In the genomic region with DNA sequence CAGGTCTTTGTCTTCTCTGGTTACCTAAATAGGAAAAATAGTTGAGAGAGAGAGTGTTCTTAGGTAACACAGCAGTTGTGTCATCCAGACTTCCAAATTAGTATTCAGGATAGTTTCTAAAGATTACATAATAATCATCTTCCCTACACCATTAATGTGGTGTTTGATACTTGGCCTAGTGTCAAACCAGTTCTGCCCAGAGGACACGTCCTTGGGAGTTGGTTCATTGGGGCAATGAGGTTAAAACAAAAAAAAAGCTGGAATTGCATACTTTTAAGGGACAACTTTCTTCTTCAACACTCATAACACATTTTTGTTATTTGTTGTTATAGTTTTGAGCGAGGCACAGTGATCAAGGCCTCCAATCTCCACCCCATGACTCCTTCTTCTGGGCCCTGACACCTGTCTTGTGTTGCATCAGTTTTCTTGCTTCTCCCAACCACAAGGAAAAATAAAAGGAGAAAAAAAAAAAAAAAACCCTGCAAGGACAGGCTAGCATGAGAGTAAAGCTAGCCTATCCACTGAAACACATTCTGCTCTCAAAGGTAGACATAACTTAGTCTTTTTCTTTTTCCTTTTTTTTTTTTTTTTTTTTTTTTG, we compare ENCODE assay signal across 12 cellular contexts. TPM values are rescaled to one million over a fixed set of nuclear protein-coding genes. Genes with fewer than 3 reads are reported as not detected.
DNase-seq lines count a peak whose midpoint lies in the region; ATAC-seq, FAIRE-seq and TF ChIP-seq lines count a peak whose summit lies in the region.
"Had no signal": no experiment of that assay in that cellular context is flagged by ENCODE, and none has a peak within 500 bp of the region (broad histone marks: within the 10 kb centered on the region; RNA-seq: fewer than 3 reads in every experiment).

No MANE protein-coding gene starts in this region.

- TF ChIP-seq CTCF in Peyer's patch (IDR thresholded peaks at IDR 0.05) = no peak
- no peak for TF ChIP-seq CTCF in endothelial cell of umbilical vein (IDR thresholded peaks at IDR 0.05; ENCODE audit: extremely low read depth in 1 of 2, insufficient read depth in 1 of 2, low read depth in 1 of 2, low read length in 2 of 2)
- TF ChIP-seq CTCF in psoas muscle (IDR thresholded peaks at IDR 0.05) = no peak

- H3K4me2 ChIP-seq in endothelial cell of umbilical vein (ENCODE audit: insufficient read depth, low read length) = no peak overlapping the region

- dilution Hi-C loops in endothelial cell of umbilical vein (cut with MboI; ENCODE audit: extremely low pct_ligation_motif_present, low sequenced_read_pairs) = no loop called here

- peaks cover 36% of the 10 kb centered on the region for H3K4me1 ChIP-seq in ACC112 (ENCODE audit: control insufficient read depth, insufficient read depth, low read length, unreplicated experiment)
- H3K4me1 ChIP-seq in Peyer's patch = peaks cover 0 to 36% (median 5%) of the 10 kb centered on the region in 4 donors
- peaks cover 30% of the 10 kb centered on the region for H3K4me1 ChIP-seq in endothelial cell of umbilical vein (ENCODE audit: control insufficient read depth, extremely low read depth, insufficient read depth, low read length)
- peaks cover 23% of the 10 kb centered on the region for H3K4me1 ChIP-seq in psoas muscle

- DNase-seq in Peyer's patch = no peak
- no peak for DNase-seq in endothelial cell of umbilical vein (ENCODE audit: low read depth, low spot score)
- DNase-seq in psoas muscle = no peak
- DNase-seq in cerebellar nuclear complex (lab: John Stamatoyannopoulos, UW) = no peak
- DNase-seq in AML-193 (lab: John Stamatoyannopoulos, UW) = no peak
- DNase-seq: activated effector memory CD4-positive, alpha-beta T cell treated with anti-CD3 and anti-CD28 coated beads, Interleukin-2, amount 50 U/mL, for 16 hours; H7; WERI-Rb-1 had no signal

- H3K27me3 ChIP-seq in ACC112 (ENCODE audit: insufficient read depth, low read length) = no peaks in the 10 kb centered on the region
- no peaks in the 10 kb centered on the region for H3K27me3 ChIP-seq in Peyer's patch
- no peaks in the 10 kb centered on the region for H3K27me3 ChIP-seq in endothelial cell of umbilical vein (ENCODE audit: control insufficient read depth in 2 of 2, insufficient read depth in 2 of 2, low read length in 2 of 2)
- H3K27me3 ChIP-seq in psoas muscle (ENCODE audit: insufficient read depth in 3 of 3, low read length in 2 of 3) = no peaks in the 10 kb centered on the region

- H3K9me1 ChIP-seq in endothelial cell of umbilical vein (replicated peaks; ENCODE audit: control insufficient read depth, extremely low read depth, insufficient read depth, low read length) = no peaks in the 10 kb centered on the region

- H2AFZ ChIP-seq in ACC112 (ENCODE audit: low read length, unreplicated experiment) = no peak overlapping the region
- no peak overlapping the region for H2AFZ ChIP-seq in endothelial cell of umbilical vein (ENCODE audit: low read depth, low read length)

- no peak overlapping the region for H3K9ac ChIP-seq in endothelial cell of umbilical vein (replicated peaks; ENCODE audit: extremely low read depth, insufficient read depth, low read length)

- BruUV-seq in endothelial cell of umbilical vein (replicated peaks; lab: Mats Ljungman, UMichigan) = no TSS peak

- no peak overlapping the region for H3K4me3 ChIP-seq in ACC112 (ENCODE audit: low read depth, low read length)
- no peak overlapping the region for H3K4me3 ChIP-seq in Peyer's patch
- no peak overlapping the region for H3K4me3 ChIP-seq in endothelial cell of umbilical vein (replicated peaks in 1 of 3; ENCODE audit: insufficient read depth in 1 of 3, low read depth in 1 of 3, low read length in 3 of 3)
- H3K4me3 ChIP-seq in psoas muscle = no peak overlapping the region

- H3K79me2 ChIP-seq in ACC112 (ENCODE audit: control insufficient read depth, insufficient read depth, low read length, unreplicated experiment) (no peaks in the 10 kb centered on the region), endothelial cell of umbilical vein (ENCODE audit: control insufficient read depth, insufficient read depth, low read length) (no peaks in the 10 kb centered on the region)

- intact Hi-C loops in endothelial cell of umbilical vein (cut with micrococcal nuclease) (loop anchor here (2.0 to 5.0 kb wide), 2 partner anchors 94 to 368 kb away; no protein-coding TSS in a partner anchor), psoas muscle (cut with DNase I) (loop anchor here in 1 of 2 donors (10.0 kb wide), 1 partner anchor 236 kb away; the partner anchor contains the start of gene SFR1)

- WGBS in psoas muscle, 3 donors = 82 to 86% (median 84%) methylated on average over 2 of the region's 2 CpGs

- POLR2A ChIA-PET in endothelial cell of umbilical vein (lab: Charles Lee) = no interaction called here

- TF ChIP-seq POLR2A in Peyer's patch (IDR thresholded peaks at IDR 0.05) (no peak), endothelial cell of umbilical vein (IDR thresholded peaks at IDR 0.05; ENCODE audit: low read depth, low read length) (no peak)

- H3K36me3 ChIP-seq in ACC112 (ENCODE audit: insufficient read depth, low read length) (peaks cover 5% of the 10 kb centered on the region; the same call in 1 of the 2 replicates), Peyer's patch (peaks cover 0 to 25% (median 0%) of the 10 kb centered on the region in 3 donors), endothelial cell of umbilical vein (ENCODE audit: control insufficient read depth in 2 of 2, extremely low read depth in 1 of 2, insufficient read depth in 2 of 2, low read length in 2 of 2) (peaks cover 0 to 3% of the 10 kb centered on the region in 2 experiments), psoas muscle (ENCODE audit: insufficient read depth in 1 of 2, low read depth in 1 of 2) (peaks cover 6 to 39% of the 10 kb centered on the region in 2 donors)
- H3K36me3 ChIP-seq: WERI-Rb-1 had no signal

- H3K27ac ChIP-seq in ACC112 (ENCODE audit: low read depth, low read length) (peak overlapping the region; percentile 23), Peyer's patch (peak overlapping the region in 3 of 4 donors; percentile 33 to 81 (median 79)), endothelial cell of umbilical vein (ENCODE audit: insufficient read depth, low read depth, low read length) (peak overlapping the region; percentile 33), psoas muscle (peak overlapping the region; percentile 78)
- H3K27ac ChIP-seq: WERI-Rb-1 had no signal

- H4K20me1 ChIP-seq in endothelial cell of umbilical vein (replicated peaks; ENCODE audit: control insufficient read depth, extremely low read depth, insufficient read depth, low read length) = no peaks in the 10 kb centered on the region

- FAIRE-seq in endothelial cell of umbilical vein (lab: Jason Lieb, UNC) = no peak
- FAIRE-seq: D721Med had no signal

- CTCF ChIA-PET in endothelial cell of umbilical vein (lab: Charles Lee) = interaction anchor here (1.3 to 2.3 kb wide), 5 partner anchors 12 to 232 kb away, joined by 3 to 22 read pairs (median 3); partner anchors contain the start of gene SFR1

- H3K9me3 ChIP-seq in Peyer's patch (no peaks in the 10 kb centered on the region), endothelial cell of umbilical vein (replicated peaks; ENCODE audit: control insufficient read depth, insufficient read depth, low read length) (no peaks in the 10 kb centered on the region), psoas muscle (no peaks in the 10 kb centered on the region)

- ATAC-seq in psoas muscle = no peak
- no peak for ATAC-seq in HG03469 (IDR thresholded peaks at IDR 0.05; ENCODE audit: unreplicated experiment)
- no peak for ATAC-seq in GM19395 (IDR thresholded peaks at IDR 0.05; ENCODE audit: unreplicated experiment)

TF ChIP-seq in endothelial cell of umbilical vein, 7 proteins besides CTCF, POLR2A, EP300 and RAD21:
- TF ChIP-seq EZH2 (IDR thresholded peaks at IDR 0.05; ENCODE audit: borderline replicate concordance, low read depth, low read length, severe bottlenecking) (no peak), POLR2AphosphoS5 (IDR thresholded peaks at IDR 0.05; ENCODE audit: insufficient read depth, low read depth, low read length) (no peak), JUN (IDR thresholded peaks at IDR 0.05; ENCODE audit: borderline replicate concordance, insufficient read depth, insufficient read length, low read depth) (no peak), GATA2 (IDR thresholded peaks at IDR 0.05; ENCODE audit: insufficient read depth, insufficient read length, low read depth, low read length) (no peak), FOS (IDR thresholded peaks at IDR 0.05; ENCODE audit: borderline replicate concordance, insufficient read depth, low read length) (no peak), MYC (IDR thresholded peaks at IDR 0.05; ENCODE audit: low read depth, low read length) (no peak)
- TF ChIP-seq, protein P1, sequence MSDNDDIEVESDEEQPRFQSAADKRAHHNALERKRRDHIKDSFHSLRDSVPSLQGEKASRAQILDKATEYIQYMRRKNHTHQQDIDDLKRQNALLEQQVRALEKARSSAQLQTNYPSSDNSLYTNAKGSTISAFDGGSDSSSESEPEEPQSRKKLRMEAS (IDR thresholded peaks at IDR 0.05; ENCODE audit: insufficient read depth, insufficient read length) = no peak

RNA-seq across cellular contexts. Expression of gene STN1, which starts 28.8 kb away (rescaled TPM):
- total RNA-seq in Peyer's patch (10 to 100 TPM in 3 of 4 donors, 1 to 10 TPM in 1; 9.5 to 37.1 (median 18.5) TPM), endothelial cell of umbilical vein (12.7 and 15.3 TPM in 2 replicates), psoas muscle (10 to 100 TPM; 15.4 to 22.7 (median 18.8) TPM)
- polyA plus RNA-seq in endothelial cell of umbilical vein (9.1 and 10.8 TPM in 2 replicates), psoas muscle (10 to 100 TPM; 15.3 to 19.8 (median 15.9) TPM)
- polyA plus RNA-seq in endothelial cell of umbilical vein (2011; cell fraction: cytosol; rRNA removed) = 15.1 and 15.3 TPM in 2 replicates
- 8.0 and 9.4 TPM in 2 replicates for polyA plus RNA-seq in endothelial cell of umbilical vein (2011; cell fraction: nucleus; rRNA removed)
- 16.8 and 19.5 TPM in 2 replicates for polyA plus RNA-seq in endothelial cell of umbilical vein (2012)
- polyA minus RNA-seq in endothelial cell of umbilical vein = 9.9 and 13.8 TPM in 2 replicates
- polyA minus RNA-seq in endothelial cell of umbilical vein (2011; cell fraction: cytosol; rRNA and poly(A)+ RNA removed) = 3.2 TPM
- 3.5 and 3.7 TPM in 2 replicates for polyA minus RNA-seq in endothelial cell of umbilical vein (2011; cell fraction: nucleus; rRNA and poly(A)+ RNA removed)

RNA-seq across cellular contexts. Expression of gene SH3PXD2A, which starts 33.8 kb away (rescaled TPM):
- total RNA-seq in Peyer's patch (10 to 100 TPM; 12.1 to 68.5 (median 21.7) TPM), endothelial cell of umbilical vein (5.1 and 6.6 TPM in 2 replicates), psoas muscle (10 to 100 TPM; 10.6 to 57.7 (median 31.4) TPM)
- polyA plus RNA-seq in endothelial cell of umbilical vein (1.3 and 1.4 TPM in 2 replicates), psoas muscle (1 to 10 TPM; 3.0 to 5.9 (median 4.1) TPM)
- 1.4 and 1.7 TPM in 2 replicates for polyA plus RNA-seq in endothelial cell of umbilical vein (2011; cell fraction: cytosol; rRNA removed)
- polyA plus RNA-seq in endothelial cell of umbilical vein (2011; cell fraction: nucleus; rRNA removed) = 4.3 and 4.8 TPM in 2 replicates
- 5.7 and 6.1 TPM in 2 replicates for polyA plus RNA-seq in endothelial cell of umbilical vein (2012)
- polyA minus RNA-seq in endothelial cell of umbilical vein = 3.3 and 3.7 TPM in 2 replicates
- polyA minus RNA-seq in endothelial cell of umbilical vein (2011; cell fraction: cytosol; rRNA and poly(A)+ RNA removed) = 12.9 TPM
- polyA minus RNA-seq in endothelial cell of umbilical vein (2011; cell fraction: nucleus; rRNA and poly(A)+ RNA removed) = 3.1 and 3.5 TPM in 2 replicates

Comparison
In these comparisons a context has a peak if more than half of its experiments do, and no peak if none do; other contexts are left out.
1. H3K27ac ChIP-seq: peak in every context shown above with its lines; median percentile 79 in Peyer's patch; 78 in psoas muscle; 33 in endothelial cell of umbilical vein; 23 in ACC112.